22 cellular contexts compared by ENCODE assay signal in the genomic region with DNA sequence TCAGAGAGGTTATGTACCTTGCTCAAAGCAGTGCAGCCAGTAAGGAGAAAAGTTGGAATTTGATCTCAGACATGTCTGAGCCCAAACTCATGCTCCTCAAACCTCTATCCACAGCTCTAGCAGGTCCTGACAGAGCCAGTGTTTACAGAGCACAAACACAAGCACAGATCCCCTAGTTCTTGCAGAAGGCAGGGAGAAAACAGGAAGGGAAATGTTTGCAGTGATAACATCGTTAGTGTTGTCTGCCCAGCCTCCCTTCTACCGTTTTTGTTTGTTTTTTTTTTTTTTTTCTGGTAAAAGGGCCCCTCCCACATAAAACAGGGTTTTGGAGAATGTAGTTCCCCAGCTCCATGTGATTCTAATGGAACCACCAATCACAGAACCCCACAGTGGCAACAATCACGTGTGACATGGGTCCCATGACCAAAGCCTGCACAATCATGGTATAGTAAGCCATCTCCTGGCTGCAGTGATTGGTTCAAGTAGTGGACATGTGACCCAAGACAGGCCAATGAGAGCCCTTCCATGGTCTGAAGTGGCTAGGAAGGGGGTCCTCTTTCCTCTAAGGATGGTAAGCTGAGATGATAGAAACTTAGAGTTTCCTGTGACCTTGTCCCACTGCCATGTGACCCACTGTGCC.
DNase-seq lines count a peak whose midpoint lies in the region; ATAC-seq, FAIRE-seq and TF ChIP-seq lines count a peak whose summit lies in the region.
"Had no signal": no experiment of that assay in that cellular context is flagged by ENCODE, and none has a peak within 500 bp of the region (broad histone marks: within the 10 kb centered on the region; RNA-seq: fewer than 3 reads in every experiment).

No MANE protein-coding gene starts in this region.

- intact Hi-C loops in aorta (cut with DNase I), result no loop called here
- intact Hi-C loops in cardiac septum (cut with DNase I), result no loop called here
- intact Hi-C loops in stomach (cut with DNase I; ENCODE audit: low total_unique reads), result no loop called here

- no peak overlapping the region for H2BK5ac ChIP-seq in mesendoderm (ENCODE audit: low read length)

- H3K56ac ChIP-seq in mesendoderm (ENCODE audit: low read length), result no peak overlapping the region

- H3K36me3 ChIP-seq in mesendoderm (ENCODE audit: control insufficient read depth, insufficient read depth, low read length) (no peaks in the 10 kb centered on the region), aorta (ENCODE audit: control insufficient read depth in 1 of 2, insufficient read depth in 2 of 2, low read length in 1 of 2) (no peaks in the 10 kb centered on the region), stomach (no peaks in the 10 kb centered on the region)

- H4K5ac ChIP-seq in mesendoderm (ENCODE audit: low read length), result no peak overlapping the region

- peak; percentile 81 for DNase-seq in DMS79 (lab: John Stamatoyannopoulos, UW)
- DNase-seq in M059J (ENCODE audit: low read depth), result peak; percentile 37
- peak; percentile 8 for DNase-seq in RPMI7951 (ENCODE audit: low read depth)
- DNase-seq in mesendoderm, result peak; percentile 37
- no peak for DNase-seq in aorta
- DNase-seq in RCC 7860 (ENCODE audit: low spot score), result no peak
- no peak for DNase-seq in cardiac septum (ENCODE audit: low spot score)
- no peak for DNase-seq in stomach
- DNase-seq: activated CD8-positive, alpha-beta T cell treated with anti-CD3 and anti-CD28 coated beads for 36 hours; activated naive CD4-positive, alpha-beta T cell treated with anti-CD3 and anti-CD28 coated beads, Interleukin-2, amount 50 U/mL, for 16 hours; activated T-cell treated with anti-CD3 and anti-CD28 coated beads, Interleukin-2, amount 50 U/mL, for 4 hours; COR-L47; hippocampal formation; NCI-H2107; nephron progenitor cell; NK-92 treated with Interleukin-12 subunit alpha and Interleukin-12 subunit beta, amount 100 ng/mL, for 24 hours; psoas muscle; SHP77; small intestine; stimulated activated CD4-positive, alpha-beta T cell treated with anti-CD3 and anti-CD28 coated beads, Interleukin-4, amount 100 ng/mL, for 4 hours; T-helper 17 cell had no signal

- H3K27me3 ChIP-seq in mesendoderm (ENCODE audit: insufficient read depth, low read length, poor library complexity) (no peaks in the 10 kb centered on the region), aorta (ENCODE audit: control insufficient read depth in 1 of 2, insufficient read depth in 2 of 2, low read length in 1 of 2) (no peaks in the 10 kb centered on the region), stomach (peaks cover 0 to 19% (median 0%) of the 10 kb centered on the region in 3 donors)

- H3K9ac ChIP-seq in mesendoderm (ENCODE audit: low read length), result no peak overlapping the region

- no peak overlapping the region for H2BK120ac ChIP-seq in mesendoderm (ENCODE audit: low read depth, low read length)

- no peaks in the 10 kb centered on the region for H3K79me1 ChIP-seq in mesendoderm (ENCODE audit: low read length)

- no peak overlapping the region for H3K23ac ChIP-seq in mesendoderm (ENCODE audit: low read length)

- no peak overlapping the region for H3K4ac ChIP-seq in mesendoderm (ENCODE audit: low read depth, low read length)

- H2AK5ac ChIP-seq in mesendoderm (ENCODE audit: low read length), result no peak overlapping the region

- no peak overlapping the region for H2BK15ac ChIP-seq in mesendoderm (replicated peaks; ENCODE audit: low read depth)

- H3K4me1 ChIP-seq in mesendoderm (ENCODE audit: control insufficient read depth, low read depth, low read length), result no peaks in the 10 kb centered on the region
- no peaks in the 10 kb centered on the region for H3K4me1 ChIP-seq in aorta (ENCODE audit: control insufficient read depth in 1 of 2, insufficient read depth in 2 of 2, low read length in 2 of 2)
- H3K4me1 ChIP-seq in stomach, result no peaks in the 10 kb centered on the region
- H3K4me1 ChIP-seq: psoas muscle had no signal

- no peak overlapping the region for H4K8ac ChIP-seq in mesendoderm (ENCODE audit: low read depth, low read length)

- H3K4me3 ChIP-seq in mesendoderm (ENCODE audit: low read length) (no peak overlapping the region), aorta (ENCODE audit: low read length in 2 of 2) (no peak overlapping the region), stomach (no peak overlapping the region)
- H3K4me3 ChIP-seq: psoas muscle had no signal

- FAIRE-seq in RCC 7860 (lab: Jason Lieb, UNC), result no peak
- FAIRE-seq: colon, small intestine had no signal

- no peak overlapping the region for H3K4me2 ChIP-seq in mesendoderm (ENCODE audit: low read length)

- no CpG with 5 or more reads among the region's 3 CpGs for WGBS in mesendoderm (ENCODE audit: extremely low coverage, insufficient coverage, low lambda C conversion rate)
- WGBS in aorta, 2 donors, result 51 to 52% methylated on average over 3 of the region's 3 CpGs
- 12 to 28% (median 25%) methylated on average over 3 of the region's 3 CpGs for WGBS in stomach, 5 donors

- H3K27ac ChIP-seq in mesendoderm (ENCODE audit: low read depth, low read length), result no peak overlapping the region
- no peak overlapping the region for H3K27ac ChIP-seq in aorta (ENCODE audit: low read depth in 1 of 2, low read length in 2 of 2)
- no peak overlapping the region for H3K27ac ChIP-seq in stomach
- H3K27ac ChIP-seq: psoas muscle had no signal

- no peak for TF ChIP-seq CTCF in stomach (IDR thresholded peaks at IDR 0.05)

- TF ChIP-seq EP300 in stomach (IDR thresholded peaks at IDR 0.05), result no peak

- H3K79me2 ChIP-seq in mesendoderm (ENCODE audit: control insufficient read depth, insufficient read depth, low read length), result no peaks in the 10 kb centered on the region

- H3K18ac ChIP-seq in mesendoderm (ENCODE audit: low read length), result no peak overlapping the region

- ATAC-seq in aorta (ENCODE audit: low FRiP score), result no peak
- ATAC-seq: activated CD8-positive, alpha-beta T cell treated with anti-CD3 and anti-CD28 coated beads for 36 hours; activated T-cell treated with anti-CD3 and anti-CD28 coated beads, Interleukin-2, amount 50 U/mL, for 4 hours; psoas muscle; T-helper 17 cell had no signal

- no peak for TF ChIP-seq POLR2A in stomach (IDR thresholded peaks at IDR 0.05)

- H3K9me3 ChIP-seq in aorta (ENCODE audit: control insufficient read depth, low read length) (no peaks in the 10 kb centered on the region), stomach (no peaks in the 10 kb centered on the region)
- H3K9me3 ChIP-seq: psoas muscle had no signal

Comparison
In these comparisons a context has a peak if more than half of its experiments do, and no peak if none do; other contexts are left out.
1. DNase-seq: peak in DMS79 (single experiment), M059J (single experiment), RPMI7951 (single experiment) and mesendoderm (single experiment); none in aorta (0 of 2), RCC 7860 (single experiment), cardiac septum (single experiment) and stomach (single experiment).